Comparison of ENCODE assay signal across 21 cellular contexts in the genomic region with DNA sequence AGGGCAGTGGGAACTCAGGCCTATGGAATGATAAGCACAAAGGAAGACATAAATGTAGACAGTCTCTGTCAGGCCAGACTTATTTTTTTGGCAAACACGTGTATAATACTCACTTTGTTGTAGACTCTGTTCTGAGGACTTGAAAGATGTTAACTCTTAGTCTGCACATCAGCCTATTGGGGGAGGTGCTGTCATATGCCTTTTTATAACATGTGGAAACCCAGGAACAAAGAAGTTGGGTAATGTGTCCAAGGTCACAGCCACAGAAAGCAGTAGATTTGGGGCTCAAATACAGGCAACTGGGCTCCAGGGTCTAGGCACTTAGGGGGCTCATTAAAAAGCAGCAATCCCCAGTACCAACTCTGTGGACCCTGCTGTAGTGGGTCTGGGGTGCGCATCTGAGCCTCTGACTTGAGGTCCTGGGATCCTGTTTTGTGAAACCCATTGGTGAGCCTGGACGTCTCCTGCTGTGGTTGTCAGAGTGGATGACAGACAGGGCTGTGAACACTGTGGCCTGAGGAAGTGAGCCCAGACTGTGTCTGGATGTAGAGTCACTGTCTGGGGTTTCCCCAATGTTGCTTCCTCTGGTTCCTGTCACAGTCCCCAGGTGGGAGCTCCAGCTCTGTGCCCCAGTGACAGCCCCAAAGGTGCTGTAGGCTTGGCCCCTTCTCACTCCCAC. TPM values are rescaled to one million over a fixed set of nuclear protein-coding genes. Genes with fewer than 3 reads are reported as not detected.
DNase-seq lines count a peak whose midpoint lies in the region; ATAC-seq lines count a peak whose summit lies in the region.
"Had no signal": no experiment of that assay in that cellular context is flagged by ENCODE, and none has a peak within 500 bp of the region (broad histone marks: within the 10 kb centered on the region; RNA-seq: fewer than 3 reads in every experiment).

No MANE protein-coding gene starts in this region.

- peak; percentile 68 for ATAC-seq in GM19463 (IDR thresholded peaks at IDR 0.05; ENCODE audit: unreplicated experiment)
- ATAC-seq in T-helper 17 cell = peak; percentile 68
- ATAC-seq in natural killer cell treated with Interleukin-12 subunit alpha and Interleukin-12 subunit beta and Interleukin-15 and Interleukin-18, amount 100 ng/mL, for 72 hours = peak; percentile 75 to 76
- ATAC-seq in HG03442 (IDR thresholded peaks at IDR 0.05; ENCODE audit: unreplicated experiment) = no peak
- ATAC-seq: activated CD8-positive, alpha-beta memory T cell treated with anti-CD3 and anti-CD28 coated beads, Interleukin-2, amount 10 ng/mL, durations not matched to agents 7 days and 5 days; gastrocnemius medialis had no signal

- H3K36me3 ChIP-seq in CD8-positive, alpha-beta memory T cell (ENCODE audit: insufficient read depth, low read length) = no peaks in the 10 kb centered on the region
- H3K36me3 ChIP-seq: gastrocnemius medialis, prostate gland had no signal

- peaks cover 12% of the 10 kb centered on the region for H3K4me1 Mint-ChIP-seq in T-helper 17 cell
- peaks cover 24 to 36% of the 10 kb centered on the region in 2 donors for H3K4me1 Mint-ChIP-seq in natural killer cell treated with Interleukin-12 subunit alpha and Interleukin-12 subunit beta and Interleukin-15 and Interleukin-18, amount 100 ng/mL, for 72 hours (ENCODE audit: low read depth in 2 of 2)
- peaks cover 22 to 31% (median 26%) of the 10 kb centered on the region in 3 donors for H3K4me1 Mint-ChIP-seq in CD8-positive, alpha-beta memory T cell

- H3K36me3 Mint-ChIP-seq in T-helper 17 cell (ENCODE audit: low read depth) = no peaks in the 10 kb centered on the region
- no peaks in the 10 kb centered on the region for H3K36me3 Mint-ChIP-seq in natural killer cell treated with Interleukin-12 subunit alpha and Interleukin-12 subunit beta and Interleukin-15 and Interleukin-18, amount 100 ng/mL, for 72 hours
- H3K36me3 Mint-ChIP-seq in CD8-positive, alpha-beta memory T cell = peaks cover 0 to 1% (median 0%) of the 10 kb centered on the region in 3 donors
- H3K36me3 Mint-ChIP-seq: activated CD8-positive, alpha-beta memory T cell treated with anti-CD3 and anti-CD28 coated beads, Interleukin-2, amount 10 ng/mL, durations not matched to agents 7 days and 5 days had no signal

- H3K4me3 ChIP-seq in CD8-positive, alpha-beta memory T cell (ENCODE audit: low read length) = no peak overlapping the region
- H3K4me3 ChIP-seq: gastrocnemius medialis, prostate gland had no signal

- CTCF ChIA-PET in CD8-positive, alpha-beta memory T cell (lab: Charles Lee) = no interaction called here

- DNase-seq in SKM-1 treated with dmso at 0.1 percent for 144 hours (lab: John Stamatoyannopoulos, UW; ENCODE audit: unreplicated experiment) = peak; percentile 9
- DNase-seq in SKM-1 (lab: John Stamatoyannopoulos, UW; ENCODE audit: unreplicated experiment) = no peak
- no peak for DNase-seq in T-helper 17 cell
- no peak for DNase-seq in natural killer cell treated with Interleukin-12 subunit alpha and Interleukin-12 subunit beta and Interleukin-15 and Interleukin-18, amount 100 ng/mL, for 72 hours (ENCODE audit: low spot score)
- no peak for DNase-seq in NCI-H2029 treated with DMSO at 0.1 percent for 48 hours (lab: John Stamatoyannopoulos, UW)
- DNase-seq in CD8-positive, alpha-beta memory T cell = no peak
- DNase-seq: activated CD8-positive, alpha-beta memory T cell treated with anti-CD3 and anti-CD28 coated beads, Interleukin-2, amount 10 ng/mL, durations not matched to agents 7 days and 5 days; activated gamma-delta T cell treated with Interleukin-2 at 50 U/mL for 16 hours; CD4-positive, alpha-beta T cell; gastrocnemius medialis; NCI-H1417 treated with DMSO at 0.1 percent for 48 hours; OCI-M1; stimulated activated CD4-positive, alpha-beta T cell treated with anti-CD3 and anti-CD28 coated beads, Interleukin-12 subunit alpha, Interleukin-12 subunit beta, amount 100 ng/mL, for 4 hours; SW 1271 had no signal

- H3K27me3 Mint-ChIP-seq in T-helper 17 cell = no peaks in the 10 kb centered on the region
- peaks cover 0 to 4% of the 10 kb centered on the region in 2 donors for H3K27me3 Mint-ChIP-seq in natural killer cell treated with Interleukin-12 subunit alpha and Interleukin-12 subunit beta and Interleukin-15 and Interleukin-18, amount 100 ng/mL, for 72 hours
- H3K27me3 Mint-ChIP-seq in CD8-positive, alpha-beta memory T cell = peaks cover 0 to 6% of the 10 kb centered on the region in 2 donors
- H3K27me3 Mint-ChIP-seq: CD4-positive, alpha-beta T cell; stimulated activated naive CD8-positive, alpha-beta T cell treated with anti-CD3 and anti-CD28 coated beads, Interleukin-15, Interleukin-2, amounts not matched to agents 100 ng/mL and 50 ng/mL, for 24 hours had no signal

- no peaks in the 10 kb centered on the region for H3K27me3 ChIP-seq in CD8-positive, alpha-beta memory T cell (ENCODE audit: insufficient read depth, low read length, poor library complexity, severe bottlenecking)
- H3K27me3 ChIP-seq: gastrocnemius medialis had no signal

- H3K9me3 ChIP-seq in T-helper 17 cell (ENCODE audit: control insufficient read depth, low read length, poor library complexity, severe bottlenecking) = no peaks in the 10 kb centered on the region
- no peaks in the 10 kb centered on the region for H3K9me3 ChIP-seq in CD8-positive, alpha-beta memory T cell (ENCODE audit: low read length)
- H3K9me3 ChIP-seq: gastrocnemius medialis, prostate gland had no signal

- no peaks in the 10 kb centered on the region for H3K9me3 Mint-ChIP-seq in natural killer cell treated with Interleukin-12 subunit alpha and Interleukin-12 subunit beta and Interleukin-15 and Interleukin-18, amount 100 ng/mL, for 72 hours
- no peaks in the 10 kb centered on the region for H3K9me3 Mint-ChIP-seq in CD8-positive, alpha-beta memory T cell
- H3K9me3 Mint-ChIP-seq: CD4-positive, alpha-beta T cell; stimulated activated naive CD8-positive, alpha-beta T cell treated with anti-CD3 and anti-CD28 coated beads, Interleukin-15, Interleukin-2, amounts not matched to agents 100 ng/mL and 50 ng/mL, for 24 hours had no signal

- H3K4me1 ChIP-seq in CD8-positive, alpha-beta memory T cell (ENCODE audit: insufficient read depth, low read length) = peaks cover 17% of the 10 kb centered on the region
- H3K4me1 ChIP-seq: prostate gland had no signal

- H3K4me3 Mint-ChIP-seq in T-helper 17 cell = no peak overlapping the region
- no peak overlapping the region for H3K4me3 Mint-ChIP-seq in natural killer cell treated with Interleukin-12 subunit alpha and Interleukin-12 subunit beta and Interleukin-15 and Interleukin-18, amount 100 ng/mL, for 72 hours
- no peak overlapping the region for H3K4me3 Mint-ChIP-seq in CD8-positive, alpha-beta memory T cell
- H3K4me3 Mint-ChIP-seq: activated CD8-positive, alpha-beta memory T cell treated with anti-CD3 and anti-CD28 coated beads, Interleukin-2, amount 10 ng/mL, durations not matched to agents 7 days and 5 days; CD4-positive, alpha-beta T cell; stimulated activated naive CD8-positive, alpha-beta T cell treated with anti-CD3 and anti-CD28 coated beads, Interleukin-15, Interleukin-2, amounts not matched to agents 100 ng/mL and 50 ng/mL, for 24 hours had no signal

- H3K27ac ChIP-seq in CD8-positive, alpha-beta memory T cell (ENCODE audit: low read depth, low read length) = no peak overlapping the region
- H3K27ac ChIP-seq: epithelial cell of prostate, gastrocnemius medialis, KMS-11, prostate gland, VCaP had no signal

- H3K27ac Mint-ChIP-seq in T-helper 17 cell = no peak overlapping the region
- no peak overlapping the region for H3K27ac Mint-ChIP-seq in natural killer cell treated with Interleukin-12 subunit alpha and Interleukin-12 subunit beta and Interleukin-15 and Interleukin-18, amount 100 ng/mL, for 72 hours
- peak overlapping the region in 1 of 8 donors; percentile 23 for H3K27ac Mint-ChIP-seq in CD8-positive, alpha-beta memory T cell
- H3K27ac Mint-ChIP-seq: activated CD8-positive, alpha-beta memory T cell treated with anti-CD3 and anti-CD28 coated beads, Interleukin-2, amount 10 ng/mL, durations not matched to agents 7 days and 5 days; CD4-positive, alpha-beta T cell; stimulated activated naive CD8-positive, alpha-beta T cell treated with anti-CD3 and anti-CD28 coated beads, Interleukin-15, Interleukin-2, amounts not matched to agents 100 ng/mL and 50 ng/mL, for 24 hours had no signal

- POLR2A ChIA-PET in CD8-positive, alpha-beta memory T cell (lab: Charles Lee) = no interaction called here

RNA-seq across cellular contexts. Expression of a gene that starts 50.0 kb away (rescaled TPM):
- total RNA-seq in T-helper 17 cell = 1 to 10 TPM in 1 of 2 donors, under 1 TPM in 1; 0.37 to 1.9 TPM
- total RNA-seq in natural killer cell treated with Interleukin-12 subunit alpha and Interleukin-12 subunit beta and Interleukin-15 and Interleukin-18, amount 100 ng/mL, for 72 hours = 1 to 10 TPM; 1.8 TPM
- under 1 TPM; 0.63 to 0.91 TPM for total RNA-seq in CD8-positive, alpha-beta memory T cell
- not detected for polyA plus RNA-seq in CD8-positive, alpha-beta memory T cell
